In the genomic region with DNA sequence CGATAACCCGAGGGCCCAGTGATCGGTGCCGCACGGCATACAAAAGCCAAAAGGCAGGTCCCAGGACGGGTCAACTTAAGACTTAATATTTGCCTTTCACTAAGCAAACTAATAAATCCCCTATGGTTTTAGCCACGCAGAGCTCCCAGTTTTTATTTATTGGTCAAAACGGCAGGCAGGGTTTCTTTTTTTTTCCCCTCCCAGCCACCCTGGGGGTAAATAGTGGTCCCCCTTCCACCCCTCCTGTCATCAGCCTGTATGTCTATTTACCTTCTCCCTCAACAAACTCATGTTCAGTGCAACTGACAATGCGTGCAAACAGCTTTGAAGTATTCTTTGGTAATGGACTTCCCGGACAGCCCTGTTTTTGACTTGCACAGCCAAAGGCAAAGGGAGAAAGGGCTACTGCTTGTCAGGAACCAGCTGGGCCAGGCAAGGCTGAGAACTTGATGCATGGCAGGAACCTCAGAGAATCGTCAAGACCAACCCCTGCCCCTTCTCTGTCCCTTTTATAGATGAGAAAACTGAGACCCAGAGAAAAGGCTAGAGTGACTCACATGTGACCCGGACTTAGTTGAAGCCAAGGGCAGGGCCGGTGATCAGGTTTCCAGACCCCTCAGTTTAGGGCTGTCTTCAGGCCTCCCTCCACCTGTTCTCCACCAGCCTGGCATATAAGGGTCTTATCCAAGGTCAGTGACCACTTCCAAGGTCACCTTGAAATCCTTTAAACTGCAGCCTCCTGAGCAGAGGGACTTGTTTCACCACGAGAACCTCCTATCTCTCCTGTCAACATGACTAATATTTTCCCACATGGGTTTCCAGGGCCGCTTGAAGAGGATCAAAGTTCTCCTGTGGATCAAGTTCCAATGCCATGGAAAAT, we compare ENCODE assay signal across 14 cellular contexts.
A peak's percentile ranks its signal among the peaks of the same experiment; 100 is the strongest.
DNase-seq lines count a peak whose midpoint lies in the region; ATAC-seq, FAIRE-seq and TF ChIP-seq lines count a peak whose summit lies in the region.
"Had no signal": no experiment of that assay in that cellular context is flagged by ENCODE, and none has a peak within 500 bp of the region (broad histone marks: within the 10 kb centered on the region; RNA-seq: fewer than 3 reads in every experiment).

No MANE protein-coding gene starts in this region.

- no peaks in the 10 kb centered on the region for H3K36me3 ChIP-seq in breast epithelium
- peaks cover 0 to 6% of the 10 kb centered on the region in 2 experiments; a peak in 3 of 5 replicates for H3K36me3 ChIP-seq in HepG2 (replicated peaks in 1 of 2; ENCODE audit: control insufficient read depth in 1 of 2, insufficient read depth in 2 of 2, low read length in 2 of 2)

- no peaks in the 10 kb centered on the region for H3K9me3 Mint-ChIP-seq in MCF 10A (ENCODE audit: unreplicated experiment)
- H3K9me3 Mint-ChIP-seq in activated T-helper 1 cell treated with anti-CD3 and anti-CD28 coated beads, Interleukin-12 subunit alpha, Interleukin-12 subunit beta, Interleukin-2, Interleukin-4 antibody, amounts not matched to agents 30 ng/mL and 10 ng/mL and 1 ng/mL, durations not matched to agents 14 hours and 24 hours and 36 hours = no peaks in the 10 kb centered on the region
- H3K9me3 Mint-ChIP-seq: CD4-positive, alpha-beta T cell had no signal

- H3K27ac ChIP-seq in breast epithelium = peak overlapping the region; percentile 3 to 22
- H3K27ac ChIP-seq in HepG2 (ENCODE audit: extremely low read length, insufficient read depth, low read length) = peak overlapping the region; percentile 98

- DNase-seq in breast epithelium (ENCODE audit: low spot score in 2 of 2) (no peak), MCF 10A (ENCODE audit: unreplicated experiment) (no peak), NCI-H774 (lab: John Stamatoyannopoulos, UW) (peak; percentile 51), HepG2 (ENCODE audit: low spot score) (peak; percentile 100), urothelium cell line (ENCODE audit: low spot score) (no peak), DMS 273 (lab: John Stamatoyannopoulos, UW; ENCODE audit: unreplicated experiment) (no peak)
- DNase-seq in activated T-helper 1 cell treated with anti-CD3 and anti-CD28 coated beads, Interleukin-12 subunit alpha, Interleukin-12 subunit beta, Interleukin-2, Interleukin-4 antibody, amounts not matched to agents 30 ng/mL and 10 ng/mL and 1 ng/mL, durations not matched to agents 14 hours and 24 hours and 36 hours (ENCODE audit: low spot score) = no peak
- DNase-seq: CD4-positive, alpha-beta T cell; H7; KBM-7; NCI-H1092 treated with DMSO at 0.1 percent for 48 hours; NCI-H1694 treated with DMSO at 0.1 percent for 48 hours; NCI-H446 treated with DMSO at 0.1 percent for 48 hours had no signal

- TF ChIP-seq POLR2A in breast epithelium (IDR thresholded peaks at IDR 0.05) (no peak), HepG2 (IDR thresholded peaks at IDR 0.05; ENCODE audit: insufficient read depth in 1 of 2, low read depth in 2 of 2, low read length in 2 of 2) (peak in 1 of 2 experiments; percentile 64; a peak in 1 of 4 replicates)

- BruUV-seq in MCF 10A (replicated peaks; lab: Mats Ljungman, UMichigan) = no TSS peak
- TSS peak; percentile 94 for BruUV-seq in HepG2 (replicated peaks; lab: Mats Ljungman, UMichigan)

- POLR2A ChIA-PET in MCF 10A (lab: Yijun Ruan, JAX) (no interaction called here), HepG2 (lab: Yijun Ruan, JAX) (interaction anchor here (0.7 to 4.8 kb wide), 43 partner anchors 8 to 1876 kb away, joined by 3 to 169 read pairs (median 5); a partner anchor contains a TSS)

- H3K36me3 Mint-ChIP-seq in MCF 10A (ENCODE audit: insufficient read depth, unreplicated experiment) = peaks cover 90% of the 10 kb centered on the region
- no peaks in the 10 kb centered on the region for H3K36me3 Mint-ChIP-seq in activated T-helper 1 cell treated with anti-CD3 and anti-CD28 coated beads, Interleukin-12 subunit alpha, Interleukin-12 subunit beta, Interleukin-2, Interleukin-4 antibody, amounts not matched to agents 30 ng/mL and 10 ng/mL and 1 ng/mL, durations not matched to agents 14 hours and 24 hours and 36 hours (ENCODE audit: low read depth)

- no peaks in the 10 kb centered on the region for H4K20me1 ChIP-seq in HepG2 (ENCODE audit: insufficient read depth, low read length)

- H3K4me3 Mint-ChIP-seq in MCF 10A (ENCODE audit: unreplicated experiment) = no peak overlapping the region
- H3K4me3 Mint-ChIP-seq in activated T-helper 1 cell treated with anti-CD3 and anti-CD28 coated beads, Interleukin-12 subunit alpha, Interleukin-12 subunit beta, Interleukin-2, Interleukin-4 antibody, amounts not matched to agents 30 ng/mL and 10 ng/mL and 1 ng/mL, durations not matched to agents 14 hours and 24 hours and 36 hours = no peak overlapping the region
- H3K4me3 Mint-ChIP-seq: CD4-positive, alpha-beta T cell had no signal

- in situ Hi-C loops in HepG2 (cut with HindIII; ENCODE audit: extremely low pct_ligation_motif_present, low pct_unique_long_range_greater_than_20kb) = loop anchor here (5.0 kb wide), 2 partner anchors 63 to 278 kb away; a partner anchor contains a TSS

- WGBS in HepG2 (ENCODE audit: low lambda C conversion rate) = 1% methylated on average over 15 of the region's 15 CpGs

- TF ChIP-seq RAD21 in HepG2 (CRISPR knock-in tag; IDR thresholded peaks at IDR 0.05) = no peak; the same call in none of the 2 replicates

- H3K4me1 Mint-ChIP-seq in MCF 10A (ENCODE audit: insufficient read depth, unreplicated experiment) = peaks cover 6% of the 10 kb centered on the region
- no peaks in the 10 kb centered on the region for H3K4me1 Mint-ChIP-seq in activated T-helper 1 cell treated with anti-CD3 and anti-CD28 coated beads, Interleukin-12 subunit alpha, Interleukin-12 subunit beta, Interleukin-2, Interleukin-4 antibody, amounts not matched to agents 30 ng/mL and 10 ng/mL and 1 ng/mL, durations not matched to agents 14 hours and 24 hours and 36 hours (ENCODE audit: low read depth)

- peak overlapping the region; percentile 80 for H3K4me2 ChIP-seq in HepG2 (ENCODE audit: low read depth, low read length)

- no peak overlapping the region for H3K27ac Mint-ChIP-seq in MCF 10A (ENCODE audit: low read depth, unreplicated experiment)
- H3K27ac Mint-ChIP-seq in activated T-helper 1 cell treated with anti-CD3 and anti-CD28 coated beads, Interleukin-12 subunit alpha, Interleukin-12 subunit beta, Interleukin-2, Interleukin-4 antibody, amounts not matched to agents 30 ng/mL and 10 ng/mL and 1 ng/mL, durations not matched to agents 14 hours and 24 hours and 36 hours = no peak overlapping the region
- H3K27ac Mint-ChIP-seq: CD4-positive, alpha-beta T cell had no signal

- intact Hi-C loops in breast epithelium (cut with DNase I; ENCODE audit: low total_unique reads) = no loop called here
- intact Hi-C loops in MCF 10A (cut with micrococcal nuclease) = no loop called here
- intact Hi-C loops in HepG2 (cut with micrococcal nuclease; ENCODE audit: unreplicated experiment) = loop anchor here (1.0 to 5.0 kb wide), 10 partner anchors 13 to 280 kb away; no protein-coding TSS in a partner anchor
- intact Hi-C loops in activated T-helper 1 cell treated with anti-CD3 and anti-CD28 coated beads, Interleukin-12 subunit alpha, Interleukin-12 subunit beta, Interleukin-2, Interleukin-4 antibody, amounts not matched to agents 30 ng/mL and 10 ng/mL and 1 ng/mL, durations not matched to agents 14 hours and 24 hours and 36 hours (cut with micrococcal nuclease) = no loop called here

- TF ChIP-seq CTCF in breast epithelium (IDR thresholded peaks at IDR 0.05) = no peak
- TF ChIP-seq CTCF in MCF 10A (IDR thresholded peaks at IDR 0.05; ENCODE audit: unreplicated experiment) = no peak
- TF ChIP-seq CTCF in HepG2 (CRISPR knock-in tag; IDR thresholded peaks at IDR 0.05) = no peak

- H3K27me3 ChIP-seq in breast epithelium = no peaks in the 10 kb centered on the region
- no peaks in the 10 kb centered on the region for H3K27me3 ChIP-seq in HepG2 (ENCODE audit: control insufficient read depth in 1 of 2, insufficient read depth in 2 of 2, low read length in 2 of 2)

- no peak overlapping the region for H3K4me3 ChIP-seq in breast epithelium
- peak overlapping the region; percentile 4 to 57 (median 36) for H3K4me3 ChIP-seq in HepG2 (replicated peaks in 1 of 3; ENCODE audit: insufficient read depth in 1 of 3, low read depth in 2 of 3, low read length in 3 of 3)

- H3K4me1 ChIP-seq in breast epithelium = no peaks in the 10 kb centered on the region
- peaks cover 98% of the 10 kb centered on the region for H3K4me1 ChIP-seq in HepG2 (ENCODE audit: insufficient read depth, low read length)

- peak; percentile 85 for FAIRE-seq in HepG2 (lab: Jason Lieb, UNC)
- FAIRE-seq in urothelium cell line (lab: Jason Lieb, UNC) = peak; percentile 40

- H2AFZ ChIP-seq in HepG2 (ENCODE audit: low read length) = no peak overlapping the region

- TF ChIP-seq EP300 in HepG2 (IDR thresholded peaks at IDR 0.05; ENCODE audit: low read depth in 2 of 2, low read length in 2 of 2) = peak; percentile 98 to 100
- TF ChIP-seq EP300 in HepG2 (CRISPR knock-in tag; IDR thresholded peaks at IDR 0.05; ENCODE audit: borderline replicate concordance) = peak; percentile 99

- CTCF ChIA-PET in MCF 10A (lab: Yijun Ruan, JAX) (interaction anchor here (0.6 to 0.7 kb wide), 2 partner anchors 42 to 926 kb away, joined by 3 read pairs; no protein-coding TSS in a partner anchor), HepG2 (lab: Yijun Ruan, JAX; ENCODE audit: low intra/inter-chr PET ratio, low total read pairs) (interaction anchor here (1.4 kb wide), 1 partner anchor 13 kb away, joined by 4 read pairs; no protein-coding TSS in a partner anchor)

- peaks cover 20% of the 10 kb centered on the region for H3K79me2 ChIP-seq in HepG2 (ENCODE audit: insufficient read depth, low read length)

- H3K9me3 ChIP-seq in breast epithelium (no peaks in the 10 kb centered on the region), HepG2 (ENCODE audit: low read length) (no peaks in the 10 kb centered on the region)

- no peaks in the 10 kb centered on the region for H3K27me3 Mint-ChIP-seq in MCF 10A (ENCODE audit: insufficient read depth, unreplicated experiment)
- no peaks in the 10 kb centered on the region for H3K27me3 Mint-ChIP-seq in activated T-helper 1 cell treated with anti-CD3 and anti-CD28 coated beads, Interleukin-12 subunit alpha, Interleukin-12 subunit beta, Interleukin-2, Interleukin-4 antibody, amounts not matched to agents 30 ng/mL and 10 ng/mL and 1 ng/mL, durations not matched to agents 14 hours and 24 hours and 36 hours (ENCODE audit: insufficient read depth)
- H3K27me3 Mint-ChIP-seq: CD4-positive, alpha-beta T cell had no signal

- peak overlapping the region; percentile 89 for H3K9ac ChIP-seq in HepG2 (ENCODE audit: insufficient read depth, low read depth, low read length)

- ATAC-seq in HepG2 (peak; percentile 87), GM18909 (IDR thresholded peaks at IDR 0.05; ENCODE audit: poor library complexity, unreplicated experiment) (no peak)

TF ChIP-seq in HepG2, 621 proteins besides CTCF, POLR2A, EP300 and RAD21 (continues in another document):
- TF ChIP-seq ZMYM4 (CRISPR knock-in tag; IDR thresholded peaks at IDR 0.05) = no peak; the same call in none of the 2 replicates
- TF ChIP-seq AHR (CRISPR knock-in tag; IDR thresholded peaks at IDR 0.05) = peak; percentile 90
- TF ChIP-seq GPN1 (CRISPR knock-in tag; IDR thresholded peaks at IDR 0.05; ENCODE audit: borderline replicate concordance) = no peak
- TF ChIP-seq ZNF790 (CRISPR knock-in tag; IDR thresholded peaks at IDR 0.05; ENCODE audit: borderline replicate concordance) = no peak

Comparison
In these comparisons a context has a peak if more than half of its experiments do, and no peak if none do; other contexts are left out.
1. DNase-seq: peak in NCI-H774 (single experiment) and HepG2 (single experiment); none in breast epithelium (0 of 2), MCF 10A (single experiment), urothelium cell line (single experiment), DMS 273 (single experiment) and activated T-helper 1 cell treated with anti-CD3 and anti-CD28 coated beads, Interleukin-12 subunit alpha, Interleukin-12 subunit beta, Interleukin-2, Interleukin-4 antibody, amounts not matched to agents 30 ng/mL and 10 ng/mL and 1 ng/mL, durations not matched to agents 14 hours and 24 hours and 36 hours (single experiment).
2. H3K4me3 ChIP-seq: peak in HepG2 (3 of 3); none in breast epithelium (0 of 3).